40 cellular contexts compared by ENCODE assay signal in the genomic region with DNA sequence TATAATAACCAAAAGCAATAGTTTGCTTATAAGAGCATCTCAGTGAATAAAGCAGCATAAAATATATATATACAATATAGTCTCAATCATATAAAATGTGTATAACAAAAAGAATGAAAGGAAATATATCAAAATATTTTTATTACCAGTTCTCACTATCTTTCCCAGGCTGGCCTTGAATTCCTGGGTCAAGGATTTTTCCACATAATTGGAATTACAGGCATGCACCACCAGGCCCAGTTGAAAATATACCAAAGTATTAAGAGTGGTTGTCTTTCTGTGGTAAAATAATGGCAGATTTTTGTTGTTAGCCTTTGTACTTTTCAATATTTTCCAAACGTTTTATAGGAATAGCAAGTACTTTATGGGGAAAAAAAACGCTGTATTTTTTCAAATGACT.
"Had no signal": no experiment of that assay in that cellular context is flagged by ENCODE, and none has a peak within 500 bp of the region (broad histone marks: within the 10 kb centered on the region; RNA-seq: fewer than 3 reads in every experiment).

No MANE protein-coding gene starts in this region.

- DNase-seq: activated effector memory CD4-positive, alpha-beta T cell treated with anti-CD3 and anti-CD28 coated beads, Interleukin-2, amount 50 U/mL, for 16 hours; activated effector memory CD4-positive, alpha-beta T cell treated with Interleukin-2 at 50 U/mL for 16 hours; activated gamma-delta T cell; activated gamma-delta T cell treated with Interleukin-2 at 50 U/mL for 16 hours; activated naive CD4-positive, alpha-beta T cell; activated naive CD4-positive, alpha-beta T cell treated with anti-CD3 and anti-CD28 coated beads for 36 hours; activated naive CD4-positive, alpha-beta T cell treated with anti-CD3 and anti-CD28 coated beads, Interleukin-2, amount 10 ng/mL, durations not matched to agents 7 days and 5 days; activated naive CD4-positive, alpha-beta T cell treated with anti-CD3 and anti-CD28 coated beads, Interleukin-2, amount 50 U/mL, for 16 hours; activated naive CD4-positive, alpha-beta T cell treated with Interleukin-2 at 50 U/mL for 16 hours; activated naive CD8-positive, alpha-beta T cell treated with anti-CD3 and anti-CD28 coated beads for 36 hours; activated naive CD8-positive, alpha-beta T cell treated with anti-CD3 and anti-CD28 coated beads, Interleukin-2, amount 10 ng/mL, durations not matched to agents 7 days and 5 days; activated naive CD8-positive, alpha-beta T cell treated with anti-CD3 and anti-CD28 coated beads, Interleukin-2, amount 50 U/mL, for 24 hours; activated T-cell treated with anti-CD3 and anti-CD28 coated beads for 4 hours; activated T-cell treated with anti-CD3 and anti-CD28 coated beads, Interleukin-2, amount 50 U/mL, for 1 hour; activated T-cell treated with anti-CD3 and anti-CD28 coated beads, Interleukin-2, amount 50 U/mL, for 24 hours; activated T-cell treated with anti-CD3 and anti-CD28 coated beads, Interleukin-2, amount 50 U/mL, for 4 hours; activated T-cell treated with anti-CD3 and anti-CD28 coated beads, Interleukin-2, amount 50 U/mL, for 48 hours; activated T-cell treated with anti-CD3 and anti-CD28 coated beads, Interleukin-2, amount 50 U/mL, for 72 hours; adrenal gland; amniotic stem cell; amygdala; anterior cingulate cortex; aorta; body of pancreas; brain microvascular endothelial cell; caudate nucleus; central memory CD4-positive, alpha-beta T cell; cerebellar nuclear complex had no signal

- H3K36me3 Mint-ChIP-seq: activated naive CD4-positive, alpha-beta T cell treated with anti-CD3 and anti-CD28 coated beads, Interleukin-2, amount 50 U/mL, for 24 hours; activated naive CD8-positive, alpha-beta T cell; brain had no signal

- H3K4me1 ChIP-seq: adrenal gland, ascending aorta, breast epithelium had no signal

- ATAC-seq: activated naive CD4-positive, alpha-beta T cell treated with anti-CD3 and anti-CD28 coated beads, Interleukin-2, amount 50 U/mL, for 72 hours; activated naive CD8-positive, alpha-beta T cell treated with anti-CD3 and anti-CD28 coated beads, Interleukin-2, amount 50 U/mL, for 24 hours; activated T-cell treated with anti-CD3 and anti-CD28 coated beads, Interleukin-2, amount 50 U/mL, for 4 hours; activated T-cell treated with anti-CD3 and anti-CD28 coated beads, Interleukin-2, amount 50 U/mL, for 72 hours; activated T-helper 17 cell treated with anti-CD3 and anti-CD28 coated beads, Interleukin-2, amount 50 U/mL, for 72 hours; body of pancreas had no signal

- FAIRE-seq: astrocyte, bronchial epithelial cell had no signal

- H3K9me3 Mint-ChIP-seq: activated naive CD4-positive, alpha-beta T cell treated with anti-CD3 and anti-CD28 coated beads, Interleukin-2, amount 50 U/mL, for 24 hours; activated T-helper 17 cell treated with anti-CD3 and anti-CD28 coated beads, Interleukin-2, amount 50 U/mL, for 72 hours had no signal

- H3K27ac Mint-ChIP-seq: activated naive CD4-positive, alpha-beta T cell treated with anti-CD3 and anti-CD28 coated beads for 36 hours; activated naive CD4-positive, alpha-beta T cell treated with anti-CD3 and anti-CD28 coated beads, Interleukin-2, amount 10 ng/mL, durations not matched to agents 7 days and 5 days; activated naive CD4-positive, alpha-beta T cell treated with anti-CD3 and anti-CD28 coated beads, Interleukin-2, amount 50 U/mL, for 24 hours; activated naive CD4-positive, alpha-beta T cell treated with anti-CD3 and anti-CD28 coated beads, Interleukin-2, amount 50 U/mL, for 72 hours; activated naive CD8-positive, alpha-beta T cell; activated naive CD8-positive, alpha-beta T cell treated with anti-CD3 and anti-CD28 coated beads for 36 hours; activated naive CD8-positive, alpha-beta T cell treated with anti-CD3 and anti-CD28 coated beads, Interleukin-2, amount 10 ng/mL, durations not matched to agents 7 days and 5 days; activated naive CD8-positive, alpha-beta T cell treated with anti-CD3 and anti-CD28 coated beads, Interleukin-2, amount 50 U/mL, for 24 hours; activated T-cell treated with anti-CD3 and anti-CD28 coated beads, Interleukin-2, amount 50 U/mL, for 24 hours; activated T-cell treated with anti-CD3 and anti-CD28 coated beads, Interleukin-2, amount 50 U/mL, for 72 hours; activated T-helper 1 cell treated with anti-CD3 and anti-CD28 coated beads, Interleukin-12 subunit alpha, Interleukin-12 subunit beta, Interleukin-2, Interleukin-4 antibody, amounts not matched to agents 30 ng/mL and 10 ng/mL and 1 ng/mL, durations not matched to agents 14 hours and 24 hours and 36 hours; activated T-helper 17 cell treated with anti-CD3 and anti-CD28 coated beads, Interleukin-2, amount 50 U/mL, for 72 hours; brain had no signal

- H3K9me3 ChIP-seq: adrenal gland, ascending aorta, body of pancreas, breast epithelium had no signal

- H3K4me3 ChIP-seq: adrenal gland, ascending aorta, body of pancreas, breast epithelium, cardiac muscle cell had no signal

- H3K4me3 Mint-ChIP-seq: activated naive CD4-positive, alpha-beta T cell treated with anti-CD3 and anti-CD28 coated beads for 36 hours; activated naive CD4-positive, alpha-beta T cell treated with anti-CD3 and anti-CD28 coated beads, Interleukin-2, amount 10 ng/mL, durations not matched to agents 7 days and 5 days; activated naive CD4-positive, alpha-beta T cell treated with anti-CD3 and anti-CD28 coated beads, Interleukin-2, amount 50 U/mL, for 24 hours; activated naive CD8-positive, alpha-beta T cell; activated naive CD8-positive, alpha-beta T cell treated with anti-CD3 and anti-CD28 coated beads for 36 hours; activated naive CD8-positive, alpha-beta T cell treated with anti-CD3 and anti-CD28 coated beads, Interleukin-2, amount 10 ng/mL, durations not matched to agents 7 days and 5 days; activated naive CD8-positive, alpha-beta T cell treated with anti-CD3 and anti-CD28 coated beads, Interleukin-2, amount 50 U/mL, for 24 hours; activated T-cell treated with anti-CD3 and anti-CD28 coated beads, Interleukin-2, amount 50 U/mL, for 24 hours; activated T-cell treated with anti-CD3 and anti-CD28 coated beads, Interleukin-2, amount 50 U/mL, for 4 hours; activated T-cell treated with anti-CD3 and anti-CD28 coated beads, Interleukin-2, amount 50 U/mL, for 72 hours; activated T-helper 1 cell treated with anti-CD3 and anti-CD28 coated beads, Interleukin-12 subunit alpha, Interleukin-12 subunit beta, Interleukin-2, Interleukin-4 antibody, amounts not matched to agents 30 ng/mL and 10 ng/mL and 1 ng/mL, durations not matched to agents 14 hours and 24 hours and 36 hours; activated T-helper 17 cell treated with anti-CD3 and anti-CD28 coated beads, Interleukin-2, amount 50 U/mL, for 72 hours; brain; central memory CD8-positive, alpha-beta T cell had no signal

- H3K36me3 ChIP-seq: adrenal gland, ascending aorta, brain microvascular endothelial cell, breast epithelium, cardiac muscle cell had no signal

- H3K27ac ChIP-seq: adrenal gland, ascending aorta, body of pancreas, brain microvascular endothelial cell, breast epithelium, cardiac muscle cell had no signal

- H3K27me3 Mint-ChIP-seq: activated naive CD4-positive, alpha-beta T cell treated with anti-CD3 and anti-CD28 coated beads, Interleukin-2, amount 50 U/mL, for 24 hours; activated naive CD8-positive, alpha-beta T cell; activated naive CD8-positive, alpha-beta T cell treated with anti-CD3 and anti-CD28 coated beads for 36 hours; activated T-cell treated with anti-CD3 and anti-CD28 coated beads, Interleukin-2, amount 50 U/mL, for 24 hours; activated T-helper 17 cell treated with anti-CD3 and anti-CD28 coated beads, Interleukin-2, amount 50 U/mL, for 72 hours had no signal

- H3K4me1 Mint-ChIP-seq: activated naive CD4-positive, alpha-beta T cell treated with anti-CD3 and anti-CD28 coated beads, Interleukin-2, amount 50 U/mL, for 24 hours; brain; central memory CD8-positive, alpha-beta T cell had no signal

- H3K27me3 ChIP-seq: adrenal gland, ascending aorta, body of pancreas, brain microvascular endothelial cell, breast epithelium, cardiac muscle cell had no signal
